Comparison of ENCODE assay signal across 18 cellular contexts in genomic region chr6:6635291-6635690, GRCh38. TPM values are rescaled to one million over a fixed set of nuclear protein-coding genes. Genes with fewer than 3 reads are reported as not detected.
DNase-seq lines count a peak whose midpoint lies in the region; ATAC-seq and TF ChIP-seq lines count a peak whose summit lies in the region.
"Had no signal": no experiment of that assay in that cellular context is flagged by ENCODE, and none has a peak within 500 bp of the region (broad histone marks: within the 10 kb centered on the region; RNA-seq: fewer than 3 reads in every experiment).

No MANE protein-coding gene starts in this region.

- no peaks in the 10 kb centered on the region for H3K9me3 ChIP-seq in gastroesophageal sphincter
- H3K9me3 ChIP-seq in testis: no peaks in the 10 kb centered on the region
- H3K9me3 ChIP-seq: right lobe of liver, transverse colon had no signal

- no peak for DNase-seq in naive B cell
- no peak for DNase-seq in activated T-helper 1 cell treated with anti-CD3 and anti-CD28 coated beads, Interleukin-12 subunit alpha, Interleukin-12 subunit beta, Interleukin-2, Interleukin-4 antibody, amounts not matched to agents 30 ng/mL and 10 ng/mL and 1 ng/mL, durations not matched to agents 14 hours and 24 hours and 36 hours (ENCODE audit: low spot score)
- DNase-seq in testis: no peak
- DNase-seq: activated CD4-positive, alpha-beta T cell treated with anti-CD3 and anti-CD28 coated beads, Interleukin-2, amount 10 ng/mL, durations not matched to agents 7 days and 5 days; activated T-cell treated with anti-CD3 and anti-CD28 coated beads, Interleukin-2, amount 50 U/mL, for 72 hours; anterior cingulate cortex; EL; kidney glomerular epithelial cell; midbrain; NK-92 treated with Interleukin-12 subunit alpha and Interleukin-12 subunit beta, amount 100 ng/mL, for 24 hours; nucleus accumbens; right lobe of liver; transverse colon had no signal

- ATAC-seq in GM18907 (IDR thresholded peaks at IDR 0.05; ENCODE audit: unreplicated experiment): peak; percentile 57
- peak; percentile 64 for ATAC-seq in GM21528 (IDR thresholded peaks at IDR 0.05; ENCODE audit: low FRiP score, unreplicated experiment)
- ATAC-seq in HG03135 (IDR thresholded peaks at IDR 0.05; ENCODE audit: unreplicated experiment): peak; percentile 49
- ATAC-seq in naive B cell (ENCODE audit: low read depth in 2 of 2): no peak
- no peak for ATAC-seq in gastroesophageal sphincter
- ATAC-seq: activated T-cell treated with anti-CD3 and anti-CD28 coated beads, Interleukin-2, amount 50 U/mL, for 72 hours; esophagus mucosa; right lobe of liver had no signal

- 87 to 94% methylated on average over 2 of the region's 2 CpGs for WGBS in gastroesophageal sphincter (ENCODE audit: low coverage in 1 of 2), 2 donors
- 89 to 93% methylated on average over 2 of the region's 2 CpGs for WGBS in testis, 2 donors

- peaks cover 4% of the 10 kb centered on the region for H3K27me3 ChIP-seq in gastroesophageal sphincter
- H3K27me3 ChIP-seq in testis: no peaks in the 10 kb centered on the region
- H3K27me3 ChIP-seq: right lobe of liver, transverse colon had no signal

- H3K4me1 ChIP-seq in gastroesophageal sphincter (no peaks in the 10 kb centered on the region), testis (no peaks in the 10 kb centered on the region)
- H3K4me1 ChIP-seq: right lobe of liver had no signal

- H3K4me3 ChIP-seq in gastroesophageal sphincter (no peak overlapping the region), testis (no peak overlapping the region)
- H3K4me3 ChIP-seq: right lobe of liver, transverse colon had no signal

- no peak overlapping the region for H3K4me3 Mint-ChIP-seq in naive B cell
- H3K4me3 Mint-ChIP-seq in activated T-helper 1 cell treated with anti-CD3 and anti-CD28 coated beads, Interleukin-12 subunit alpha, Interleukin-12 subunit beta, Interleukin-2, Interleukin-4 antibody, amounts not matched to agents 30 ng/mL and 10 ng/mL and 1 ng/mL, durations not matched to agents 14 hours and 24 hours and 36 hours: no peak overlapping the region
- H3K4me3 Mint-ChIP-seq: activated CD4-positive, alpha-beta T cell treated with anti-CD3 and anti-CD28 coated beads, Interleukin-2, amount 10 ng/mL, durations not matched to agents 7 days and 5 days; activated T-cell treated with anti-CD3 and anti-CD28 coated beads, Interleukin-2, amount 50 U/mL, for 72 hours had no signal

- no peaks in the 10 kb centered on the region for H3K27me3 Mint-ChIP-seq in naive B cell
- H3K27me3 Mint-ChIP-seq in activated T-helper 1 cell treated with anti-CD3 and anti-CD28 coated beads, Interleukin-12 subunit alpha, Interleukin-12 subunit beta, Interleukin-2, Interleukin-4 antibody, amounts not matched to agents 30 ng/mL and 10 ng/mL and 1 ng/mL, durations not matched to agents 14 hours and 24 hours and 36 hours (ENCODE audit: insufficient read depth): no peaks in the 10 kb centered on the region
- H3K27me3 Mint-ChIP-seq: activated CD4-positive, alpha-beta T cell treated with anti-CD3 and anti-CD28 coated beads, Interleukin-2, amount 10 ng/mL, durations not matched to agents 7 days and 5 days had no signal

- H3K27ac Mint-ChIP-seq in naive B cell: peak overlapping the region in 4 of 6 donors; percentile 5 to 86 (median 51)
- no peak overlapping the region for H3K27ac Mint-ChIP-seq in activated T-helper 1 cell treated with anti-CD3 and anti-CD28 coated beads, Interleukin-12 subunit alpha, Interleukin-12 subunit beta, Interleukin-2, Interleukin-4 antibody, amounts not matched to agents 30 ng/mL and 10 ng/mL and 1 ng/mL, durations not matched to agents 14 hours and 24 hours and 36 hours
- H3K27ac Mint-ChIP-seq: activated CD4-positive, alpha-beta T cell treated with anti-CD3 and anti-CD28 coated beads, Interleukin-2, amount 10 ng/mL, durations not matched to agents 7 days and 5 days; activated T-cell treated with anti-CD3 and anti-CD28 coated beads, Interleukin-2, amount 50 U/mL, for 72 hours had no signal

- intact Hi-C loops in activated T-helper 1 cell treated with anti-CD3 and anti-CD28 coated beads, Interleukin-12 subunit alpha, Interleukin-12 subunit beta, Interleukin-2, Interleukin-4 antibody, amounts not matched to agents 30 ng/mL and 10 ng/mL and 1 ng/mL, durations not matched to agents 14 hours and 24 hours and 36 hours (cut with micrococcal nuclease): no loop called here
- intact Hi-C loops in testis (cut with DNase I; ENCODE audit: low total_unique reads): no loop called here

- TF ChIP-seq CTCF in gastroesophageal sphincter (IDR thresholded peaks at IDR 0.05): no peak
- TF ChIP-seq CTCF in testis (IDR thresholded peaks at IDR 0.05): no peak

- peaks cover 0 to 2% (median 0%) of the 10 kb centered on the region in 7 donors for H3K9me3 Mint-ChIP-seq in naive B cell
- peaks cover 3% of the 10 kb centered on the region for H3K9me3 Mint-ChIP-seq in activated T-helper 1 cell treated with anti-CD3 and anti-CD28 coated beads, Interleukin-12 subunit alpha, Interleukin-12 subunit beta, Interleukin-2, Interleukin-4 antibody, amounts not matched to agents 30 ng/mL and 10 ng/mL and 1 ng/mL, durations not matched to agents 14 hours and 24 hours and 36 hours
- H3K9me3 Mint-ChIP-seq: activated CD4-positive, alpha-beta T cell treated with anti-CD3 and anti-CD28 coated beads, Interleukin-2, amount 10 ng/mL, durations not matched to agents 7 days and 5 days; activated T-cell treated with anti-CD3 and anti-CD28 coated beads, Interleukin-2, amount 50 U/mL, for 72 hours had no signal

- TF ChIP-seq POLR2A in gastroesophageal sphincter (IDR thresholded peaks at IDR 0.05) (no peak), testis (IDR thresholded peaks at IDR 0.05) (no peak)

- H3K36me3 ChIP-seq in gastroesophageal sphincter: no peaks in the 10 kb centered on the region
- H3K36me3 ChIP-seq in testis (ENCODE audit: low read depth, missing control alignments): no peaks in the 10 kb centered on the region
- H3K36me3 ChIP-seq: right lobe of liver, transverse colon had no signal

- H3K4me1 Mint-ChIP-seq in naive B cell: peaks cover 15 to 29% (median 26%) of the 10 kb centered on the region in 3 donors
- H3K4me1 Mint-ChIP-seq in activated T-helper 1 cell treated with anti-CD3 and anti-CD28 coated beads, Interleukin-12 subunit alpha, Interleukin-12 subunit beta, Interleukin-2, Interleukin-4 antibody, amounts not matched to agents 30 ng/mL and 10 ng/mL and 1 ng/mL, durations not matched to agents 14 hours and 24 hours and 36 hours (ENCODE audit: low read depth): peaks cover 43% of the 10 kb centered on the region

- no peak for TF ChIP-seq EP300 in gastroesophageal sphincter (IDR thresholded peaks at IDR 0.05)

- H3K27ac ChIP-seq in gastroesophageal sphincter (no peak overlapping the region), testis (no peak overlapping the region)
- H3K27ac ChIP-seq: right lobe of liver, transverse colon had no signal

- peaks cover 16 to 24% of the 10 kb centered on the region in 2 donors for H3K36me3 Mint-ChIP-seq in naive B cell
- H3K36me3 Mint-ChIP-seq in activated T-helper 1 cell treated with anti-CD3 and anti-CD28 coated beads, Interleukin-12 subunit alpha, Interleukin-12 subunit beta, Interleukin-2, Interleukin-4 antibody, amounts not matched to agents 30 ng/mL and 10 ng/mL and 1 ng/mL, durations not matched to agents 14 hours and 24 hours and 36 hours (ENCODE audit: low read depth): peaks cover 14% of the 10 kb centered on the region

RNA-seq across cellular contexts. Expression of gene LY86, which starts 46.8 kb away (rescaled TPM):
- polyA plus RNA-seq in naive B cell (ENCODE audit: low read depth in 6 of 6): 100 to 1,000 TPM; 310 to 556 (median 476) TPM
- 1.1 and 1.2 TPM in 2 replicates for total RNA-seq in activated T-helper 1 cell treated with anti-CD3 and anti-CD28 coated beads, Interleukin-12 subunit alpha, Interleukin-12 subunit beta, Interleukin-2, Interleukin-4 antibody, amounts not matched to agents 30 ng/mL and 10 ng/mL and 1 ng/mL, durations not matched to agents 14 hours and 24 hours and 36 hours
- 1 to 10 TPM in 3 of 4 donors, not detected in 1; 2.2 to 3.9 (median 3.9) TPM for total RNA-seq in gastroesophageal sphincter
- 1 to 10 TPM in 1 of 2 donors, under 1 TPM in 1; 0.87 to 1.6 TPM for total RNA-seq in testis
- polyA plus RNA-seq in testis (ENCODE audit: insufficient read depth, low read depth, low replicate concordance): 3.5 TPM

Comparison
In these comparisons a context has a peak if more than half of its experiments do, and no peak if none do; other contexts are left out.
1. ATAC-seq: peak in GM18907 (single experiment), GM21528 (single experiment) and HG03135 (single experiment); none in naive B cell (0 of 2) and gastroesophageal sphincter (single experiment).